In genomic region chr7:43572516-43573049, GRCh38 we compare ENCODE assay signal across 1 cellular context.
A peak's percentile ranks its signal among the peaks of the same experiment; 100 is the strongest.
TF ChIP-seq lines count a peak whose summit lies in the region.

No MANE protein-coding gene starts in this region.

TF ChIP-seq in K562, 482 proteins besides CTCF, POLR2A, EP300 and RAD21 (continued from another document and continues in another):
- TF ChIP-seq SFPQ (IDR thresholded peaks at IDR 0.05; ENCODE audit: low read depth, low read length): no peak
- TF ChIP-seq POU5F1 (IDR thresholded peaks at IDR 0.05; ENCODE audit: borderline replicate concordance, low read depth, low read length, partially characterized antibody): no peak
- no peak for TF ChIP-seq BRF2 (IDR thresholded peaks at IDR 0.05; ENCODE audit: borderline replicate concordance, insufficient read depth, insufficient read length)
- TF ChIP-seq AFF1 (IDR thresholded peaks at IDR 0.05; ENCODE audit: low read depth in 1 of 2, partially characterized antibody in 2 of 2): no peak
- no peak for TF ChIP-seq ZNF3 (CRISPR knock-in tag; IDR thresholded peaks at IDR 0.05)
- TF ChIP-seq E4F1 (CRISPR knock-in tag; IDR thresholded peaks at IDR 0.05; ENCODE audit: borderline replicate concordance): no peak
- TF ChIP-seq SRSF9 (IDR thresholded peaks at IDR 0.05; ENCODE audit: borderline replicate concordance, low read depth, low read length): no peak
- no peak; the same call in 1 of the 2 replicates for TF ChIP-seq DMBX1 (CRISPR knock-in tag; IDR thresholded peaks at IDR 0.05; ENCODE audit: borderline replicate concordance)
- no peak for TF ChIP-seq POLR2AphosphoS5 (IDR thresholded peaks at IDR 0.05; ENCODE audit: control insufficient read depth, insufficient read depth, low read depth, low read length)
- no peak for TF ChIP-seq ZBTB9 (CRISPR knock-in tag; IDR thresholded peaks at IDR 0.05)
- no peak for TF ChIP-seq NR2C2 (CRISPR knock-in tag; IDR thresholded peaks at IDR 0.05)
- TF ChIP-seq NR2C2 (tag; IDR thresholded peaks at IDR 0.05): peak; percentile 65; the same call in 1 of the 2 replicates
- no peak for TF ChIP-seq MYNN (IDR thresholded peaks at IDR 0.05)
- no peak for TF ChIP-seq MYNN (CRISPR knock-in tag; IDR thresholded peaks at IDR 0.05)
- TF ChIP-seq DNMT1 (IDR thresholded peaks at IDR 0.05): no peak
- TF ChIP-seq ZBTB2 (IDR thresholded peaks at IDR 0.05): no peak
- TF ChIP-seq FOXA1 (IDR thresholded peaks at IDR 0.05; ENCODE audit: borderline replicate concordance): no peak
- no peak for TF ChIP-seq PHF20 (IDR thresholded peaks at IDR 0.05; ENCODE audit: partially characterized antibody)
- no peak for TF ChIP-seq E2F3 (CRISPR knock-in tag; IDR thresholded peaks at IDR 0.05)
- no peak for TF ChIP-seq TCF7L2 (IDR thresholded peaks at IDR 0.05; ENCODE audit: low read depth, low read length)
- TF ChIP-seq ZNF449 (CRISPR knock-in tag; IDR thresholded peaks at IDR 0.05): no peak
- TF ChIP-seq ZNF280A (IDR thresholded peaks at IDR 0.05; ENCODE audit: low read depth, partially characterized antibody): no peak
- no peak for TF ChIP-seq RHOXF2B (CRISPR knock-in tag; conservative IDR thresholded peaks at IDR 0.05)
- TF ChIP-seq ERF (CRISPR knock-in tag; IDR thresholded peaks at IDR 0.05): no peak
- TF ChIP-seq ZNF699 (CRISPR knock-in tag; IDR thresholded peaks at IDR 0.05; ENCODE audit: insufficient replicate concordance): no peak
- no peak for TF ChIP-seq RUNX1 (IDR thresholded peaks at IDR 0.05; ENCODE audit: low read depth)
- TF ChIP-seq MCM5 (IDR thresholded peaks at IDR 0.05; ENCODE audit: low read depth): no peak
- TF ChIP-seq YBX1 (IDR thresholded peaks at IDR 0.05): no peak
- no peak for TF ChIP-seq PRMT5 (CRISPR knock-in tag; IDR thresholded peaks at IDR 0.05)
- no peak for TF ChIP-seq ARID3B (CRISPR knock-in tag; IDR thresholded peaks at IDR 0.05; ENCODE audit: borderline replicate concordance)
- no peak for TF ChIP-seq HOMEZ (CRISPR knock-in tag; IDR thresholded peaks at IDR 0.05)
- TF ChIP-seq PBX2 (CRISPR knock-in tag; IDR thresholded peaks at IDR 0.05; ENCODE audit: low read depth): no peak
- TF ChIP-seq PBX2 (tag; conservative IDR thresholded peaks at IDR 0.05; ENCODE audit: low read depth): no peak; the same call in 1 of the 2 replicates
- TF ChIP-seq ETV5 (CRISPR knock-in tag; IDR thresholded peaks at IDR 0.05; ENCODE audit: low read depth): peak; percentile 45
- no peak for TF ChIP-seq HDAC6 (IDR thresholded peaks at IDR 0.05; ENCODE audit: low read depth, low read length)
